Comparison of ENCODE assay signal across 22 cellular contexts in the genomic region with DNA sequence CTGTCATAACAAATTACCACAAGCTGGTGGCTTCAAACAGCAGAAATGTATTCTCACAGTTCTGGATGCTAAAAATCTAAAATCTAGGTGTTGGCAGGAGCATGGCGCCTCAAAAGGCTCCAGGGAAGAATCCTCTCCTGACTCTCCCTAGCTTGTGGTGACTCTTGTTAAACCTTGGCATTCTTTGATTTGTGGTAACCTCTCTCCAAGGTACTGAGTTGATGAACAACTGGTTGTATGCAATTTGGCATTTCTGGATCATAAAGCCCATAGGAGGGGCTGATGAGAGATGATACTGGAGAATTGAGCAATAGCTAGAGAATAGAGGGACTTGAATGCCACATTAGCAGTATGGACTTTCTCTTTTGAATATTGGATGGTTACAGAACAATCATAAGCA.
DNase-seq lines count a peak whose midpoint lies in the region; ATAC-seq and TF ChIP-seq lines count a peak whose summit lies in the region.
"Had no signal": no experiment of that assay in that cellular context is flagged by ENCODE, and none has a peak within 500 bp of the region (broad histone marks: within the 10 kb centered on the region; RNA-seq: fewer than 3 reads in every experiment).

No MANE protein-coding gene starts in this region.

- no peaks in the 10 kb centered on the region for H3K4me1 ChIP-seq in mammary epithelial cell (ENCODE audit: insufficient read depth, low read length)
- H3K4me1 ChIP-seq: BE2C had no signal

- no peak overlapping the region for H3K9ac ChIP-seq in mammary epithelial cell (ENCODE audit: insufficient read depth, low read length)
- H3K9ac ChIP-seq: KMS-11, SK-N-SH had no signal

- TF ChIP-seq CTCF in mammary epithelial cell (conservative IDR thresholded peaks at IDR 0.05 in 1 of 2, IDR thresholded peaks at IDR 0.05 in 1 of 2; ENCODE audit: extremely low read depth in 1 of 2, insufficient read depth in 1 of 2, low read depth in 1 of 2, low read length in 2 of 2): no peak

- no peak overlapping the region for H3K27ac ChIP-seq in mammary epithelial cell (ENCODE audit: insufficient read depth, low read depth, low read length)
- H3K27ac ChIP-seq: KMS-11 had no signal

- no peak overlapping the region for H3K4me2 ChIP-seq in mammary epithelial cell (ENCODE audit: insufficient read depth, low read depth, low read length)
- H3K4me2 ChIP-seq: KMS-11, SK-N-SH had no signal

- H3K79me2 ChIP-seq in mammary epithelial cell (ENCODE audit: insufficient read depth, low read length): no peaks in the 10 kb centered on the region

- DNase-seq in NCI-H2107 treated with DMSO at 0.1 percent for 48 hours (lab: John Stamatoyannopoulos, UW; ENCODE audit: unreplicated experiment) (peak; percentile 25), NCI-H2107 (lab: John Stamatoyannopoulos, UW) (no peak), HT1080 (ENCODE audit: low read depth) (peak; percentile 17), mammary epithelial cell (peak; percentile 1), NCI-H345 (lab: John Stamatoyannopoulos, UW) (no peak), NK-92 (lab: John Stamatoyannopoulos, UW; ENCODE audit: unreplicated experiment) (no peak), immature natural killer cell (no peak)
- DNase-seq: 8988T; BE2C; CD4-positive, CD25-positive, alpha-beta regulatory T cell; NCI-H1048; NCI-H146; NCI-H2029 treated with DMSO at 0.1 percent for 48 hours; NCI-H2227 treated with DMSO at 0.1 percent for 48 hours; NCI-H524; NCI-H82; RPMI8226; SHP77 treated with DMSO at 0.1 percent for 48 hours; SK-N-SH had no signal

- intact Hi-C loops in mammary epithelial cell (cut with micrococcal nuclease): no loop called here

- H3K4me1 Mint-ChIP-seq in immature natural killer cell: no peaks in the 10 kb centered on the region
- H3K4me1 Mint-ChIP-seq: CD4-positive, CD25-positive, alpha-beta regulatory T cell had no signal

- H3K36me3 Mint-ChIP-seq in immature natural killer cell: no peaks in the 10 kb centered on the region
- H3K36me3 Mint-ChIP-seq: CD4-positive, CD25-positive, alpha-beta regulatory T cell had no signal

- dilution Hi-C loops in mammary epithelial cell (cut with HindIII; ENCODE audit: low sequenced_read_pairs): no loop called here

- H3K9me3 Mint-ChIP-seq in immature natural killer cell: peaks cover 3 to 39% (median 15%) of the 10 kb centered on the region in 6 donors

- no peaks in the 10 kb centered on the region for H3K36me3 ChIP-seq in mammary epithelial cell (ENCODE audit: insufficient read depth, low read length)
- H3K36me3 ChIP-seq: BE2C had no signal

- 82% methylated on average over 1 of the region's 1 CpG for WGBS in mammary epithelial cell (ENCODE audit: low coverage, missing lambda C conversion rate)

- H3K27me3 Mint-ChIP-seq in immature natural killer cell (ENCODE audit: low read depth in 3 of 3): no peaks in the 10 kb centered on the region
- H3K27me3 Mint-ChIP-seq: CD4-positive, CD25-positive, alpha-beta regulatory T cell had no signal

- no peak for ATAC-seq in HG03442 (IDR thresholded peaks at IDR 0.05; ENCODE audit: unreplicated experiment)
- ATAC-seq: HepG2 had no signal

- in situ Hi-C loops in mammary epithelial cell (cut with MboI; ENCODE audit: low sequenced_read_pairs in 2 of 2): no loop called here

- no peak overlapping the region for H2AFZ ChIP-seq in mammary epithelial cell (ENCODE audit: low read depth, low read length)

- H3K27ac Mint-ChIP-seq in immature natural killer cell: no peak overlapping the region
- H3K27ac Mint-ChIP-seq: CD4-positive, CD25-positive, alpha-beta regulatory T cell had no signal

- BruUV-seq in mammary epithelial cell (replicated peaks; lab: Mats Ljungman, UMichigan): no TSS peak

- CTCF ChIA-PET in mammary epithelial cell (lab: Charles Lee; ENCODE audit: low non-redundant PET): no interaction called here

- no peaks in the 10 kb centered on the region for H3K9me3 ChIP-seq in mammary epithelial cell (replicated peaks; ENCODE audit: insufficient read depth, low read length)
- H3K9me3 ChIP-seq: BE2C, SK-N-SH had no signal

- H3K4me3 ChIP-seq in mammary epithelial cell (replicated peaks in 1 of 3; ENCODE audit: insufficient read depth in 1 of 3, low read depth in 2 of 3, low read length in 3 of 3): no peak overlapping the region

- no peaks in the 10 kb centered on the region for H3K27me3 ChIP-seq in mammary epithelial cell (ENCODE audit: insufficient read depth, low read length)
- H3K27me3 ChIP-seq: BE2C had no signal

- H3K4me3 Mint-ChIP-seq in immature natural killer cell: no peak overlapping the region
- H3K4me3 Mint-ChIP-seq: CD4-positive, CD25-positive, alpha-beta regulatory T cell had no signal

- no peaks in the 10 kb centered on the region for H4K20me1 ChIP-seq in mammary epithelial cell (ENCODE audit: insufficient read depth, low read length)

Comparison
In these comparisons a context has a peak if more than half of its experiments do, and no peak if none do; other contexts are left out.
1. DNase-seq: peak in NCI-H2107 treated with DMSO at 0.1 percent for 48 hours (single experiment), HT1080 (single experiment) and mammary epithelial cell (single experiment); none in NCI-H2107 (single experiment), NCI-H345 (single experiment), NK-92 (single experiment) and immature natural killer cell (0 of 3).